In the genomic region with DNA sequence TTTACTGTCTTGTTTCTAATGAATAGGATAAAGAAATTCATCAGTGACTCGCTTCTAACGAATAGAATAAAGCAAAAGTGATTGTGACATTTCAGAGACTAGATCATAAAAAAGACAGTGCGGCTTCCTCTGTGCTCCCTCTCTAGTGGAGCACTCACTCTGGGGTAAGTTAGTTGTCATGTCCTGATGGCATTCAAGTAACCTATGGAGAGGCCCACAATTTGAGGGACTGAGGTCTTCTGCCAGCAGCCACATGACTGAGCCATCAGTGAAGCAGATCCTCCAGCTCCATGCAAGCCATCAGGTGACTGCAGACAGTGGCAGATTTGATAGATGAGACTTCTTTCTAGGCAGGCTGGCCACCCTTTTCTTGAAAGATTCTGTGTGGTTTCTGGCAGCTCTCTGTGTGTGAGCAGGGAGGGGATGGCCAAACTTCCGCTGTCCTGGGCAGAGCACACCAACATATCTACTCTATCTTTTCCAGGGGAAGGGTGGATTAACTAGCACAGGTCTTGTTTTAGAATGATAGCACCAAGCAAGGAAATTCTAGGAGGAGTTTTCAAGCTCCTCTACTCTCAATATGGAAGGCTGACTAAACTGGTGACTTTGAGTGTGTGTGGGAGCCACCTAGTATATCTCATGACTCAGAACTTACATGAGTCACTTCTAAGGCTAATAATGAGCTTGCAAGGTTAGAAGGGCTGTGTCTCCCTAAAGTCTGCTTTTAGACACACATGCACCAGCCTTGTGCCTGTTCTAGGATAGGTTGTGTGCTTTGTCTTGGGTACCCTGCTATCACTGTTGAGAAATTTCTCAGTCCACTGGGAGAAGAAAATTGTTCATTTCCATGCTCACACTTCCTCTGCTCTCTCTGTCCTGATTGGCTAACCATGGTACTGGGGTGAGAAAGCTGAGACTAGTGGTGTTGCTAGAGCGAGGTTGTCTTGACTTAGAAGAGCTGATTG, we compare ENCODE assay signal across 8 cellular contexts.
DNase-seq lines count a peak whose midpoint lies in the region; ATAC-seq and TF ChIP-seq lines count a peak whose summit lies in the region.

No MANE protein-coding gene starts in this region.

- TF ChIP-seq POLR2A in spleen (IDR thresholded peaks at IDR 0.05), result no peak

- POLR2A ChIA-PET in activated CD4-positive, alpha-beta memory T cell treated with anti-CD3 and anti-CD28 coated beads, Interleukin-2, amount 10 ng/mL, durations not matched to agents 7 days and 5 days (lab: Charles Lee), result interaction anchor here (0.9 kb wide), 1 partner anchor 114 kb away, joined by 3 read pairs; no protein-coding TSS in a partner anchor

- H3K9me3 ChIP-seq in spleen, result no peaks in the 10 kb centered on the region

- ATAC-seq in GM19372 (IDR thresholded peaks at IDR 0.05; ENCODE audit: low read depth, unreplicated experiment) (peak; percentile 68), HG03280 (IDR thresholded peaks at IDR 0.05; ENCODE audit: unreplicated experiment) (peak; percentile 74)

- intact Hi-C loops in spleen (cut with DNase I; ENCODE audit: low total_unique reads), result no loop called here

- H3K27me3 ChIP-seq in spleen (replicated peaks in 1 of 7), result no peaks in the 10 kb centered on the region

- no peaks in the 10 kb centered on the region for H3K4me1 ChIP-seq in spleen

- CTCF ChIA-PET in activated CD4-positive, alpha-beta memory T cell treated with anti-CD3 and anti-CD28 coated beads, Interleukin-2, amount 10 ng/mL, durations not matched to agents 7 days and 5 days (lab: Charles Lee), result no interaction called here

- H3K36me3 Mint-ChIP-seq in activated CD4-positive, alpha-beta memory T cell treated with anti-CD3 and anti-CD28 coated beads, Interleukin-2, amount 10 ng/mL, durations not matched to agents 7 days and 5 days (ENCODE audit: low read depth), result peaks cover 3% of the 10 kb centered on the region

- no peak overlapping the region for H3K27ac ChIP-seq in spleen

- H3K27ac Mint-ChIP-seq in activated CD4-positive, alpha-beta memory T cell treated with anti-CD3 and anti-CD28 coated beads, Interleukin-2, amount 10 ng/mL, durations not matched to agents 7 days and 5 days, result peak overlapping the region; percentile 65

- no peak overlapping the region for H3K4me3 Mint-ChIP-seq in activated CD4-positive, alpha-beta memory T cell treated with anti-CD3 and anti-CD28 coated beads, Interleukin-2, amount 10 ng/mL, durations not matched to agents 7 days and 5 days

- no peaks in the 10 kb centered on the region for H3K36me3 ChIP-seq in spleen

- no peak overlapping the region for H3K4me3 ChIP-seq in spleen

- peak; percentile 67 for DNase-seq in CD1c-positive myeloid dendritic cell (ENCODE audit: extremely low spot score)
- peak; percentile 15 for DNase-seq in activated CD4-positive, alpha-beta memory T cell treated with anti-CD3 and anti-CD28 coated beads, Interleukin-2, amount 10 ng/mL, durations not matched to agents 7 days and 5 days
- DNase-seq in renal cortical epithelial cell (ENCODE audit: low read depth), result peak; percentile 90
- DNase-seq in DMS153 (lab: John Stamatoyannopoulos, UW), result no peak
- no peak for DNase-seq in spleen
- no peak for DNase-seq in NCI-H446 treated with DMSO at 0.1 percent for 48 hours (lab: John Stamatoyannopoulos, UW)

- WGBS in spleen, 5 donors, result 60 to 92% (median 81%) methylated on average over 4 to 5 of the region's 5 CpGs

- no peaks in the 10 kb centered on the region for H3K27me3 Mint-ChIP-seq in activated CD4-positive, alpha-beta memory T cell treated with anti-CD3 and anti-CD28 coated beads, Interleukin-2, amount 10 ng/mL, durations not matched to agents 7 days and 5 days

- TF ChIP-seq CTCF in spleen (IDR thresholded peaks at IDR 0.05 in 8 of 11, conservative IDR thresholded peaks at IDR 0.05 in 3 of 11), result no peak

- peaks cover 38% of the 10 kb centered on the region for H3K4me1 Mint-ChIP-seq in activated CD4-positive, alpha-beta memory T cell treated with anti-CD3 and anti-CD28 coated beads, Interleukin-2, amount 10 ng/mL, durations not matched to agents 7 days and 5 days

- H3K9me3 Mint-ChIP-seq in activated CD4-positive, alpha-beta memory T cell treated with anti-CD3 and anti-CD28 coated beads, Interleukin-2, amount 10 ng/mL, durations not matched to agents 7 days and 5 days, result no peaks in the 10 kb centered on the region

Comparison
In these comparisons a context has a peak if more than half of its experiments do, and no peak if none do; other contexts are left out.
1. DNase-seq: peak in CD1c-positive myeloid dendritic cell (single experiment), activated CD4-positive, alpha-beta memory T cell treated with anti-CD3 and anti-CD28 coated beads, Interleukin-2, amount 10 ng/mL, durations not matched to agents 7 days and 5 days (single experiment) and renal cortical epithelial cell (single experiment); none in DMS153 (single experiment), spleen (single experiment) and NCI-H446 treated with DMSO at 0.1 percent for 48 hours (single experiment).